In genomic region chr5:115545065-115545882, GRCh38 we compare ENCODE assay signal across 1 cellular context.
A peak's percentile ranks its signal among the peaks of the same experiment; 100 is the strongest.
TF ChIP-seq lines count a peak whose summit lies in the region.

No MANE protein-coding gene starts in this region.

TF ChIP-seq in K562, 482 proteins besides CTCF, POLR2A, EP300 and RAD21 (continued from another document and continues in another):
- no peak for TF ChIP-seq ZNF699 (CRISPR knock-in tag; IDR thresholded peaks at IDR 0.05; ENCODE audit: insufficient replicate concordance)
- no peak for TF ChIP-seq RBM14 (IDR thresholded peaks at IDR 0.05; ENCODE audit: borderline replicate concordance, insufficient read depth, low read depth, low read length)
- TF ChIP-seq NFYB (IDR thresholded peaks at IDR 0.05; ENCODE audit: extremely low read depth, insufficient read length), result no peak
- TF ChIP-seq RBM39 (optimal IDR thresholded peaks at IDR 0.05; ENCODE audit: low read depth, low read length), result no peak
- no peak for TF ChIP-seq POLR2H (tag; IDR thresholded peaks at IDR 0.05; ENCODE audit: low read depth)
- TF ChIP-seq OTX1 (CRISPR knock-in tag; IDR thresholded peaks at IDR 0.05), result no peak
- TF ChIP-seq ETV5 (CRISPR knock-in tag; IDR thresholded peaks at IDR 0.05; ENCODE audit: low read depth), result no peak
- no peak for TF ChIP-seq PHF20 (IDR thresholded peaks at IDR 0.05; ENCODE audit: partially characterized antibody)
- no peak for TF ChIP-seq ZBTB40 (IDR thresholded peaks at IDR 0.05)
- no peak for TF ChIP-seq ZBTB40 (CRISPR knock-in tag; IDR thresholded peaks at IDR 0.05)
- TF ChIP-seq PCBP2 (IDR thresholded peaks at IDR 0.05; ENCODE audit: low read depth, low read length, poor library complexity, severe bottlenecking), result no peak
- TF ChIP-seq ZNF551 (CRISPR knock-in tag; IDR thresholded peaks at IDR 0.05), result no peak
- TF ChIP-seq RUNX1 (IDR thresholded peaks at IDR 0.05; ENCODE audit: low read depth), result no peak
- TF ChIP-seq ETV1 (tag; conservative IDR thresholded peaks at IDR 0.05; ENCODE audit: low read depth), result no peak
- peak; percentile 45; the same call in 1 of the 2 replicates for TF ChIP-seq JUN (IDR thresholded peaks at IDR 0.05; ENCODE audit: borderline replicate concordance, low read depth, low read length)
- no peak for TF ChIP-seq JUN (CRISPR knock-in tag; IDR thresholded peaks at IDR 0.05; ENCODE audit: borderline replicate concordance)
- no peak for TF ChIP-seq SMAD1 (IDR thresholded peaks at IDR 0.05; ENCODE audit: low read depth, low read length, partially characterized antibody)
- TF ChIP-seq, protein P1, sequence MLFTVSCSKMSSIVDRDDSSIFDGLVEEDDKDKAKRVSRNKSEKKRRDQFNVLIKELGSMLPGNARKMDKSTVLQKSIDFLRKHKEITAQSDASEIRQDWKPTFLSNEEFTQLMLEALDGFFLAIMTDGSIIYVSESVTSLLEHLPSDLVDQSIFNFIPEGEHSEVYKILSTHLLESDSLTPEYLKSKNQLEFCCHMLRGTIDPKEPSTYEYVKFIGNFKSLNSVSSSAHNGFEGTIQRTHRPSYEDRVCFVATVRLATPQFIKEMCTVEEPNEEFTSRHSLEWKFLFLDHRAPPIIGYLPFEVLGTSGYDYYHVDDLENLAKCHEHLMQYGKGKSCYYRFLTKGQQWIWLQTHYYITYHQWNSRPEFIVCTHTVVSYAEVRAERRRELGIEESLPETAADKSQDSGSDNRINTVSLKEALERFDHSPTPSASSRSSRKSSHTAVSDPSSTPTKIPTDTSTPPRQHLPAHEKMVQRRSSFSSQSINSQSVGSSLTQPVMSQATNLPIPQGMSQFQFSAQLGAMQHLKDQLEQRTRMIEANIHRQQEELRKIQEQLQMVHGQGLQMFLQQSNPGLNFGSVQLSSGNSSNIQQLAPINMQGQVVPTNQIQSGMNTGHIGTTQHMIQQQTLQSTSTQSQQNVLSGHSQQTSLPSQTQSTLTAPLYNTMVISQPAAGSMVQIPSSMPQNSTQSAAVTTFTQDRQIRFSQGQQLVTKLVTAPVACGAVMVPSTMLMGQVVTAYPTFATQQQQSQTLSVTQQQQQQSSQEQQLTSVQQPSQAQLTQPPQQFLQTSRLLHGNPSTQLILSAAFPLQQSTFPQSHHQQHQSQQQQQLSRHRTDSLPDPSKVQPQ (CRISPR knock-in tag; IDR thresholded peaks at IDR 0.05; ENCODE audit: borderline replicate concordance), result no peak
- no peak; the same call in 1 of the 2 replicates for TF ChIP-seq MIER1 (IDR thresholded peaks at IDR 0.05; ENCODE audit: low read depth)
- TF ChIP-seq PHTF2 (CRISPR knock-in tag; IDR thresholded peaks at IDR 0.05), result no peak
- TF ChIP-seq, protein P2, sequence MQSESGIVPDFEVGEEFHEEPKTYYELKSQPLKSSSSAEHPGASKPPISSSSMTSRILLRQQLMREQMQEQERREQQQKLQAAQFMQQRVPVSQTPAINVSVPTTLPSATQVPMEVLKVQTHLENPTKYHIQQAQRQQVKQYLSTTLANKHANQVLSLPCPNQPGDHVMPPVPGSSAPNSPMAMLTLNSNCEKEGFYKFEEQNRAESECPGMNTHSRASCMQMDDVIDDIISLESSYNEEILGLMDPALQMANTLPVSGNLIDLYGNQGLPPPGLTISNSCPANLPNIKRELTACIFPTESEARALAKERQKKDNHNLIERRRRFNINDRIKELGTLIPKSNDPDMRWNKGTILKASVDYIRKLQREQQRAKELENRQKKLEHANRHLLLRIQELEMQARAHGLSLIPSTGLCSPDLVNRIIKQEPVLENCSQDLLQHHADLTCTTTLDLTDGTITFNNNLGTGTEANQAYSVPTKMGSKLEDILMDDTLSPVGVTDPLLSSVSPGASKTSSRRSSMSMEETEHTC (IDR thresholded peaks at IDR 0.05), result no peak
- TF ChIP-seq GTF2E2 (tag; IDR thresholded peaks at IDR 0.05), result no peak
- no peak for TF ChIP-seq CHCHD3 (CRISPR knock-in tag; IDR thresholded peaks at IDR 0.05)
- TF ChIP-seq ZNF134 (CRISPR knock-in tag; conservative IDR thresholded peaks at IDR 0.05), result no peak
- TF ChIP-seq ZNF124 (CRISPR knock-in tag; IDR thresholded peaks at IDR 0.05), result no peak
- no peak for TF ChIP-seq POU5F1 (IDR thresholded peaks at IDR 0.05; ENCODE audit: borderline replicate concordance, low read depth, low read length, partially characterized antibody)
- no peak for TF ChIP-seq DNMT1 (IDR thresholded peaks at IDR 0.05)
- TF ChIP-seq NCOA6 (IDR thresholded peaks at IDR 0.05), result no peak
- TF ChIP-seq POLR3A (IDR thresholded peaks at IDR 0.05; ENCODE audit: borderline replicate concordance, extremely low read depth, insufficient read depth, insufficient read length), result no peak
- TF ChIP-seq ETV6 (IDR thresholded peaks at IDR 0.05; ENCODE audit: borderline replicate concordance in 1 of 2, low read depth in 2 of 2, low read length in 1 of 2), result no peak
- TF ChIP-seq ETV6 (CRISPR knock-in tag; IDR thresholded peaks at IDR 0.05; ENCODE audit: borderline replicate concordance), result no peak
- TF ChIP-seq ZNF174 (CRISPR knock-in tag; IDR thresholded peaks at IDR 0.05), result no peak
- TF ChIP-seq, protein P3, sequence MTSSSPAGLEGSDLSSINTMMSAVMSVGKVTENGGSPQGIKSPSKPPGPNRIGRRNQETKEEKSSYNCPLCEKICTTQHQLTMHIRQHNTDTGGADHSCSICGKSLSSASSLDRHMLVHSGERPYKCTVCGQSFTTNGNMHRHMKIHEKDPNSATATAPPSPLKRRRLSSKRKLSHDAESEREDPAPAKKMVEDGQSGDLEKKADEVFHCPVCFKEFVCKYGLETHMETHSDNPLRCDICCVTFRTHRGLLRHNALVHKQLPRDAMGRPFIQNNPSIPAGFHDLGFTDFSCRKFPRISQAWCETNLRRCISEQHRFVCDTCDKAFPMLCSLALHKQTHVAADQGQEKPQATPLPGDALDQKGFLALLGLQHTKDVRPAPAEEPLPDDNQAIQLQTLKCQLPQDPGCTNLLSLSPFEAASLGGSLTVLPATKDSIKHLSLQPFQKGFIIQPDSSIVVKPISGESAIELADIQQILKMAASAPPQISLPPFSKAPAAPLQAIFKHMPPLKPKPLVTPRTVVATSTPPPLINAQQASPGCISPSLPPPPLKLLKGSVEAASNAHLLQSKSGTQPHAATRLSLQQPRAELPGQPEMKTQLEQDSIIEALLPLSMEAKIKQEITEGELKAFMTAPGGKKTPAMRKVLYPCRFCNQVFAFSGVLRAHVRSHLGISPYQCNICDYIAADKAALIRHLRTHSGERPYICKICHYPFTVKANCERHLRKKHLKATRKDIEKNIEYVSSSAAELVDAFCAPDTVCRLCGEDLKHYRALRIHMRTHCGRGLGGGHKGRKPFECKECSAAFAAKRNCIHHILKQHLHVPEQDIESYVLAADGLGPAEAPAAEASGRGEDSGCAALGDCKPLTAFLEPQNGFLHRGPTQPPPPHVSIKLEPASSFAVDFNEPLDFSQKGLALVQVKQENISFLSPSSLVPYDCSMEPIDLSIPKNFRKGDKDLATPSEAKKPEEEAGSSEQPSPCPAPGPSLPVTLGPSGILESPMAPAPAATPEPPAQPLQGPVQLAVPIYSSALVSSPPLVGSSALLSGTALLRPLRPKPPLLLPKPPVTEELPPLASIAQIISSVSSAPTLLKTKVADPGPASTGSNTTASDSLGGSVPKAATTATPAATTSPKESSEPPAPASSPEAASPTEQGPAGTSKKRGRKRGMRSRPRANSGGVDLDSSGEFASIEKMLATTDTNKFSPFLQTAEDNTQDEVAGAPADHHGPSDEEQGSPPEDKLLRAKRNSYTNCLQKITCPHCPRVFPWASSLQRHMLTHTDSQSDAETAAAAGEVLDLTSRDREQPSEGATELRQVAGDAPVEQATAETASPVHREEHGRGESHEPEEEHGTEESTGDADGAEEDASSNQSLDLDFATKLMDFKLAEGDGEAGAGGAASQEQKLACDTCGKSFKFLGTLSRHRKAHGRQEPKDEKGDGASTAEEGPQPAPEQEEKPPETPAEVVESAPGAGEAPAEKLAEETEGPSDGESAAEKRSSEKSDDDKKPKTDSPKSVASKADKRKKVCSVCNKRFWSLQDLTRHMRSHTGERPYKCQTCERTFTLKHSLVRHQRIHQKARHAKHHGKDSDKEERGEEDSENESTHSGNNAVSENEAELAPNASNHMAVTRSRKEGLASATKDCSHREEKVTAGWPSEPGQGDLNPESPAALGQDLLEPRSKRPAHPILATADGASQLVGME (CRISPR knock-in tag; IDR thresholded peaks at IDR 0.05), result no peak
- TF ChIP-seq CREM (IDR thresholded peaks at IDR 0.05; ENCODE audit: low read depth), result no peak
- TF ChIP-seq EHMT2 (IDR thresholded peaks at IDR 0.05), result no peak
- TF ChIP-seq MAFG (tag; conservative IDR thresholded peaks at IDR 0.05), result no peak
- no peak for TF ChIP-seq ZNF584 (CRISPR knock-in tag; IDR thresholded peaks at IDR 0.05; ENCODE audit: low read depth)
- no peak for TF ChIP-seq ZNF77 (CRISPR knock-in tag; IDR thresholded peaks at IDR 0.05)
